In the genomic region with DNA sequence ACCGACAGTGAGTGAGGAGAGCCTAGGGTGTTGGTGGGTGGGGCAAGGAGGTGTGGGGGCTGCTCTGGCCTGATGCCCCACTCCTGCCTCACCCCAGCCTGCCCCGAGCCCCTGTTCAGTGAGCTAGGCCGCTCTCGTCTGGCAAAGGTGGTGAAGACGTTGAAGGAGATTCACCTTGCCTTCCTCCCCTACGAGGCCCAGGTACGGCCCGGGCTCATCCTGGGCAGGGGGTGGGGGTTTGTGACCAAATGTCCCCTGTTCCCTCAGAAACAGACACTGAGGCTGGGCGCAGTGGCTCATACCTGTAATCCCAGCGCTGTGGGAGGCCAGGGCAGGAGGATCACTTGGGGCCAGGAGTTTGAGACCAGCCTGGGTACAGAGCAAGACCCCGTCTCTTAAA, we compare ENCODE assay signal across 7 cellular contexts. TPM values are rescaled to one million over a fixed set of nuclear protein-coding genes. Genes with fewer than 3 reads are reported as not detected.
"Had no signal": no experiment of that assay in that cellular context is flagged by ENCODE, and none has a peak within 500 bp of the region (broad histone marks: within the 10 kb centered on the region; RNA-seq: fewer than 3 reads in every experiment).

No MANE protein-coding gene starts in this region.

- ATAC-seq: HepG2 had no signal

- DNase-seq: IMR-90, KBM-7 had no signal

- H3K27ac ChIP-seq: HL-60 had no signal

RNA-seq across cellular contexts. Expression of gene PCP2, which starts 7.3 kb away (rescaled TPM):
- total RNA-seq: HepG2, HT-29, HT1080, IMR-90 had no signal
- polyA plus RNA-seq: IgD-negative memory B cell, IMR-90 had no signal

RNA-seq across cellular contexts. Expression of gene RETN, which starts 28.0 kb away (rescaled TPM):
- total RNA-seq: HepG2, HT-29, HT1080, IMR-90 had no signal
- polyA plus RNA-seq: HepG2, IgD-negative memory B cell, IMR-90 had no signal
